7 cellular contexts compared by ENCODE assay signal in genomic region chr21:6569587-6570392, GRCh38.
DNase-seq lines count a peak whose midpoint lies in the region; ATAC-seq, FAIRE-seq and TF ChIP-seq lines count a peak whose summit lies in the region.
"Not testable (repeated sequence)": the region's sequence is repeated elsewhere in the genome, so short reads cannot be mapped to it uniquely, and the experiment has no call there.

No MANE protein-coding gene starts in this region.

- H3K4me1 ChIP-seq in K562 (replicated peaks in 1 of 2; ENCODE audit: control insufficient read depth in 2 of 2, insufficient read depth in 2 of 2, low read length in 2 of 2); pancreas: not testable (repeated sequence)

- not testable (repeated sequence) for H3K4me2 ChIP-seq in K562 (ENCODE audit: insufficient read depth, low read length)

- not testable (repeated sequence) for H3K36me3 Mint-ChIP-seq in WTC11

- not testable (repeated sequence) for TF ChIP-seq POLR2A in K562 (conservative IDR thresholded peaks at IDR 0.05)

- intact Hi-C loops in K562 (cut with micrococcal nuclease); pancreas (cut with DNase I): not testable (repeated sequence)

- not testable (repeated sequence) for H3K27me3 ChIP-seq in K562 (ENCODE audit: control insufficient read depth in 2 of 2, insufficient read depth in 2 of 2, low read length in 2 of 2); pancreas

- not testable (repeated sequence) for H3K79me2 ChIP-seq in K562 (ENCODE audit: control insufficient read depth, insufficient read depth, low read length)

- ATAC-seq in GM19023 (IDR thresholded peaks at IDR 0.05; ENCODE audit: unreplicated experiment) (peak; percentile 55), GM21737 (IDR thresholded peaks at IDR 0.05; ENCODE audit: unreplicated experiment) (peak; percentile 65), HG03280 (IDR thresholded peaks at IDR 0.05; ENCODE audit: unreplicated experiment) (peak; percentile 51), WTC11 (peak; percentile 65), K562 (peak; percentile 80), left lobe of liver (peak; percentile 78), pancreas (peak in 3 of 4 donors; percentile 42 to 50 (median 46))

- not testable (repeated sequence) for BruUV-seq in K562 (replicated peaks; lab: Mats Ljungman, UMichigan)

- no CpG with 5 or more reads among the region's 19 CpGs for WGBS in K562 (ENCODE audit: insufficient coverage, low coverage, missing lambda C conversion rate)
- WGBS in pancreas, 2 donors: no CpG with 5 or more reads among the region's 19 CpGs

- DNase-seq in WTC11 (ENCODE audit: low spot score); K562 (ENCODE audit: extremely low read depth in 1 of 4, low spot score in 3 of 4); left lobe of liver (ENCODE audit: low spot score); pancreas: not testable (repeated sequence)

- not testable (repeated sequence) for H3K9me3 Mint-ChIP-seq in WTC11

- not testable (repeated sequence) for H3K4me3 Mint-ChIP-seq in WTC11

- POLR2A ChIA-PET in WTC11 (lab: Charles Lee); K562 (lab: Yijun Ruan, JAX): not testable (repeated sequence)

- TF ChIP-seq EP300 in K562 (IDR thresholded peaks at IDR 0.05; ENCODE audit: low read length): not testable (repeated sequence)

- not testable (repeated sequence) for H3K9me3 ChIP-seq in K562 (replicated peaks; ENCODE audit: control insufficient read depth, insufficient read depth, low read depth, low read length); pancreas

- TF ChIP-seq CTCF in WTC11 (IDR thresholded peaks at IDR 0.05); K562 (IDR thresholded peaks at IDR 0.05 in 2 of 3, conservative IDR thresholded peaks at IDR 0.05 in 1 of 3; ENCODE audit: insufficient read depth in 2 of 3, low read depth in 1 of 3, low read length in 3 of 3); pancreas (IDR thresholded peaks at IDR 0.05): not testable (repeated sequence)

- H3K27me3 Mint-ChIP-seq in WTC11 (ENCODE audit: low read depth): not testable (repeated sequence)

- not testable (repeated sequence) for H3K9ac ChIP-seq in K562 (ENCODE audit: insufficient read depth in 1 of 2, low read depth in 2 of 2, low read length in 2 of 2)

- H3K27ac ChIP-seq in K562 (ENCODE audit: extremely low read depth, low read depth, low read length); pancreas: not testable (repeated sequence)

- H3K27ac Mint-ChIP-seq in WTC11: not testable (repeated sequence)

- CTCF ChIA-PET in WTC11 (lab: Charles Lee); K562 (lab: Yijun Ruan, JAX; ENCODE audit: low intra/inter-chr PET ratio): not testable (repeated sequence)

- not testable (repeated sequence) for H3K4me1 Mint-ChIP-seq in WTC11

- not testable (repeated sequence) for H4K20me1 ChIP-seq in K562 (replicated peaks; ENCODE audit: control insufficient read depth, insufficient read depth, low read length)

- H3K9me1 ChIP-seq in K562 (ENCODE audit: control insufficient read depth, insufficient read depth, low read length): not testable (repeated sequence)

- H3K4me3 ChIP-seq in K562, pancreas: not testable (repeated sequence)

- not testable (repeated sequence) for H3K36me3 ChIP-seq in K562 (ENCODE audit: control insufficient read depth, insufficient read depth, low read length); pancreas

- H2AFZ ChIP-seq in K562 (ENCODE audit: low read depth, low read length): not testable (repeated sequence)

- not testable (repeated sequence) for TF ChIP-seq RAD21 in K562 (CRISPR knock-in tag; conservative IDR thresholded peaks at IDR 0.05 in 1 of 2, IDR thresholded peaks at IDR 0.05 in 1 of 2)

- in situ Hi-C loops in K562 (cut with MboI): not testable (repeated sequence)

- FAIRE-seq in K562 (lab: Jason Lieb, UNC); pancreas (lab: Jason Lieb, UNC): not testable (repeated sequence)
